ENCODE assay signal across 7 cellular contexts in genomic region chr12:91355150-91356006, GRCh38.
DNase-seq lines count a peak whose midpoint lies in the region; ATAC-seq and TF ChIP-seq lines count a peak whose summit lies in the region.

No MANE protein-coding gene starts in this region.

- peak; percentile 26 for DNase-seq in GM12864 (ENCODE audit: low read depth)
- DNase-seq in KBM-7, result peak; percentile 67
- peak; percentile 60 for DNase-seq in RPMI8226
- DNase-seq in amniotic stem cell (lab: John Stamatoyannopoulos, UW), result peak; percentile 46
- peak; percentile 71 for DNase-seq in left cardiac atrium
- peak; percentile 35 for DNase-seq in pulmonary artery endothelial cell (ENCODE audit: low read depth, low spot score)

- in situ Hi-C loops in KBM-7 (cut with MboI; ENCODE audit: low pct_unique_long_range_greater_than_20kb, low sequenced_read_pairs), result loop anchor here (25.0 kb wide), 1 partner anchor 368 kb away; no protein-coding TSS in a partner anchor

- intact Hi-C loops in left cardiac atrium (cut with DNase I), result loop anchor here in 1 of 2 donors (5.0 kb wide), 1 partner anchor 378 kb away; no protein-coding TSS in a partner anchor

- no peak overlapping the region for H3K4me3 ChIP-seq in GM12864 (ENCODE audit: low read depth, low read length)

- peak; percentile 72 for TF ChIP-seq CTCF in GM12864 (IDR thresholded peaks at IDR 0.05; ENCODE audit: low read depth, low read length, missing control alignments)

- ATAC-seq in GM21825 (IDR thresholded peaks at IDR 0.05; ENCODE audit: unreplicated experiment) (peak; percentile 90), left cardiac atrium (peak; percentile 92 to 93)
